17 cellular contexts compared by ENCODE assay signal in genomic region chr3:4800595-4800994, GRCh38.
A peak's percentile ranks its signal among the peaks of the same experiment; 100 is the strongest.
DNase-seq lines count a peak whose midpoint lies in the region; ATAC-seq and TF ChIP-seq lines count a peak whose summit lies in the region.
"Had no signal": no experiment of that assay in that cellular context is flagged by ENCODE, and none has a peak within 500 bp of the region (broad histone marks: within the 10 kb centered on the region; RNA-seq: fewer than 3 reads in every experiment).

No MANE protein-coding gene starts in this region.

- no peak overlapping the region for H3K9ac ChIP-seq in endodermal cell (ENCODE audit: extremely low read depth, low read length, poor library complexity, severe bottlenecking)
- H3K9ac ChIP-seq: GM23248 had no signal

- peak overlapping the region; percentile 72 for H3K27ac Mint-ChIP-seq in activated CD4-positive, alpha-beta T cell treated with anti-CD3 and anti-CD28 coated beads, Interleukin-2, amount 10 ng/mL, durations not matched to agents 24 days and 14 days
- H3K27ac Mint-ChIP-seq in T-helper 17 cell (peak overlapping the region; percentile 61), endodermal cell (no peak overlapping the region)
- peak overlapping the region; percentile 26 for H3K27ac Mint-ChIP-seq in stimulated activated memory B cell treated with anti-CD40 and anti-IgM and Interleukin-4, amounts not matched to agents 10 μg/mL and 1 μg/mL and 100 μg/mL, for 72 hours
- H3K27ac Mint-ChIP-seq in T-helper 2 cell treated with Interferon-gamma antibody and Interleukin-4, amounts not matched to agents 5 μg/mL and 100 μg/mL, for 36 hours, result no peak overlapping the region

- peaks cover 8% of the 10 kb centered on the region for H3K9me3 Mint-ChIP-seq in activated CD4-positive, alpha-beta T cell treated with anti-CD3 and anti-CD28 coated beads, Interleukin-2, amount 10 ng/mL, durations not matched to agents 24 days and 14 days
- no peaks in the 10 kb centered on the region for H3K9me3 Mint-ChIP-seq in endodermal cell
- H3K9me3 Mint-ChIP-seq in stimulated activated memory B cell treated with anti-CD40 and anti-IgM and Interleukin-4, amounts not matched to agents 10 μg/mL and 1 μg/mL and 100 μg/mL, for 72 hours, result no peaks in the 10 kb centered on the region
- H3K9me3 Mint-ChIP-seq in T-helper 2 cell treated with Interferon-gamma antibody and Interleukin-4, amounts not matched to agents 5 μg/mL and 100 μg/mL, for 36 hours, result no peaks in the 10 kb centered on the region

- no peak for DNase-seq in activated CD4-positive, alpha-beta T cell treated with anti-CD3 and anti-CD28 coated beads, Interleukin-2, amount 10 ng/mL, durations not matched to agents 24 days and 14 days
- no peak for DNase-seq in activated CD4-positive, alpha-beta T cell treated with anti-CD3 and anti-CD28 coated beads for 48 hours
- DNase-seq in T-helper 17 cell, result no peak
- no peak for DNase-seq in endodermal cell
- DNase-seq in T-helper 2 cell treated with Interferon-gamma antibody and Interleukin-4, amounts not matched to agents 5 μg/mL and 100 μg/mL, for 36 hours (ENCODE audit: low spot score), result no peak
- DNase-seq: C1 segment of cervical spinal cord; GF-D8; GM23248; NCI-H1092; NCI-H146; NCI-H2081 treated with DMSO at 0.1 percent for 48 hours; NCI-H524; NK-92 treated with Interleukin-12 subunit alpha and Interleukin-12 subunit beta, amount 100 ng/mL, for 24 hours had no signal

- no peak overlapping the region for H3K4me3 ChIP-seq in endodermal cell (ENCODE audit: low read length)
- H3K4me3 ChIP-seq: GM23248 had no signal

- H3K27me3 ChIP-seq in endodermal cell (ENCODE audit: control insufficient read depth, insufficient read depth, low read length, poor library complexity, severe bottlenecking), result peaks cover 5% of the 10 kb centered on the region

- ATAC-seq in T-helper 17 cell (no peak), HG02870 (IDR thresholded peaks at IDR 0.05; ENCODE audit: unreplicated experiment) (no peak), GM21576 (IDR thresholded peaks at IDR 0.05; ENCODE audit: unreplicated experiment) (no peak)
- no peak for ATAC-seq in stimulated activated memory B cell treated with anti-CD40 and anti-IgM and Interleukin-4, amounts not matched to agents 10 μg/mL and 1 μg/mL and 100 μg/mL, for 72 hours
- ATAC-seq: HCT116 had no signal

- H3K4me1 Mint-ChIP-seq in activated CD4-positive, alpha-beta T cell treated with anti-CD3 and anti-CD28 coated beads, Interleukin-2, amount 10 ng/mL, durations not matched to agents 24 days and 14 days, result peaks cover 32% of the 10 kb centered on the region
- peaks cover 22% of the 10 kb centered on the region for H3K4me1 Mint-ChIP-seq in T-helper 17 cell
- H3K4me1 Mint-ChIP-seq in endodermal cell, result no peaks in the 10 kb centered on the region
- H3K4me1 Mint-ChIP-seq in stimulated activated memory B cell treated with anti-CD40 and anti-IgM and Interleukin-4, amounts not matched to agents 10 μg/mL and 1 μg/mL and 100 μg/mL, for 72 hours, result no peaks in the 10 kb centered on the region
- peaks cover 34% of the 10 kb centered on the region for H3K4me1 Mint-ChIP-seq in T-helper 2 cell treated with Interferon-gamma antibody and Interleukin-4, amounts not matched to agents 5 μg/mL and 100 μg/mL, for 36 hours (ENCODE audit: low read depth)

- peak; percentile 15 for TF ChIP-seq CTCF in endodermal cell (conservative IDR thresholded peaks at IDR 0.05)

- peaks cover 87% of the 10 kb centered on the region for H3K36me3 Mint-ChIP-seq in activated CD4-positive, alpha-beta T cell treated with anti-CD3 and anti-CD28 coated beads, Interleukin-2, amount 10 ng/mL, durations not matched to agents 24 days and 14 days (ENCODE audit: low read depth)
- H3K36me3 Mint-ChIP-seq in T-helper 17 cell (ENCODE audit: low read depth) (peaks cover 11% of the 10 kb centered on the region), endodermal cell (ENCODE audit: low read depth) (no peaks in the 10 kb centered on the region)
- peaks cover 78% of the 10 kb centered on the region for H3K36me3 Mint-ChIP-seq in stimulated activated memory B cell treated with anti-CD40 and anti-IgM and Interleukin-4, amounts not matched to agents 10 μg/mL and 1 μg/mL and 100 μg/mL, for 72 hours
- H3K36me3 Mint-ChIP-seq in T-helper 2 cell treated with Interferon-gamma antibody and Interleukin-4, amounts not matched to agents 5 μg/mL and 100 μg/mL, for 36 hours (ENCODE audit: low read depth), result peaks cover 53% of the 10 kb centered on the region

- no peaks in the 10 kb centered on the region for H3K4me1 ChIP-seq in endodermal cell (ENCODE audit: control insufficient read depth, insufficient read depth, low read length)

- no peak overlapping the region for H3K4me3 Mint-ChIP-seq in activated CD4-positive, alpha-beta T cell treated with anti-CD3 and anti-CD28 coated beads, Interleukin-2, amount 10 ng/mL, durations not matched to agents 24 days and 14 days
- H3K4me3 Mint-ChIP-seq in T-helper 17 cell, result no peak overlapping the region
- H3K4me3 Mint-ChIP-seq in endodermal cell, result no peak overlapping the region
- no peak overlapping the region for H3K4me3 Mint-ChIP-seq in stimulated activated memory B cell treated with anti-CD40 and anti-IgM and Interleukin-4, amounts not matched to agents 10 μg/mL and 1 μg/mL and 100 μg/mL, for 72 hours
- H3K4me3 Mint-ChIP-seq in T-helper 2 cell treated with Interferon-gamma antibody and Interleukin-4, amounts not matched to agents 5 μg/mL and 100 μg/mL, for 36 hours, result no peak overlapping the region

- H3K9me3 ChIP-seq in T-helper 17 cell (ENCODE audit: control insufficient read depth, low read length, poor library complexity, severe bottlenecking) (no peaks in the 10 kb centered on the region), endodermal cell (ENCODE audit: control insufficient read depth, low read length) (no peaks in the 10 kb centered on the region)

- WGBS in endodermal cell (ENCODE audit: insufficient coverage in 1 of 2, insufficient read length in 1 of 2), 2 experiments, result 89 to 91% methylated on average over 4 of the region's 4 CpGs

- no peak overlapping the region for H3K27ac ChIP-seq in endodermal cell (ENCODE audit: low read depth, low read length)
- H3K27ac ChIP-seq: GM23248 had no signal

- intact Hi-C loops in activated CD4-positive, alpha-beta T cell treated with anti-CD3 and anti-CD28 coated beads, Interleukin-2, amount 10 ng/mL, durations not matched to agents 24 days and 14 days (cut with micrococcal nuclease), result no loop called here

- no peaks in the 10 kb centered on the region for H3K36me3 ChIP-seq in endodermal cell (ENCODE audit: control insufficient read depth, insufficient read depth, low read length)

- H3K27me3 Mint-ChIP-seq in activated CD4-positive, alpha-beta T cell treated with anti-CD3 and anti-CD28 coated beads, Interleukin-2, amount 10 ng/mL, durations not matched to agents 24 days and 14 days, result no peaks in the 10 kb centered on the region
- no peaks in the 10 kb centered on the region for H3K27me3 Mint-ChIP-seq in T-helper 17 cell
- peaks cover 7% of the 10 kb centered on the region for H3K27me3 Mint-ChIP-seq in endodermal cell (ENCODE audit: insufficient read depth)
- H3K27me3 Mint-ChIP-seq in stimulated activated memory B cell treated with anti-CD40 and anti-IgM and Interleukin-4, amounts not matched to agents 10 μg/mL and 1 μg/mL and 100 μg/mL, for 72 hours, result no peaks in the 10 kb centered on the region
- no peaks in the 10 kb centered on the region for H3K27me3 Mint-ChIP-seq in T-helper 2 cell treated with Interferon-gamma antibody and Interleukin-4, amounts not matched to agents 5 μg/mL and 100 μg/mL, for 36 hours (ENCODE audit: low read depth)

Comparison
In these comparisons a context has a peak if more than half of its experiments do, and no peak if none do; other contexts are left out.
1. H3K27ac Mint-ChIP-seq: peak in activated CD4-positive, alpha-beta T cell treated with anti-CD3 and anti-CD28 coated beads, Interleukin-2, amount 10 ng/mL, durations not matched to agents 24 days and 14 days (single experiment), T-helper 17 cell (single experiment) and stimulated activated memory B cell treated with anti-CD40 and anti-IgM and Interleukin-4, amounts not matched to agents 10 μg/mL and 1 μg/mL and 100 μg/mL, for 72 hours (single experiment); none in endodermal cell (single experiment) and T-helper 2 cell treated with Interferon-gamma antibody and Interleukin-4, amounts not matched to agents 5 μg/mL and 100 μg/mL, for 36 hours (single experiment).